In the genomic region with DNA sequence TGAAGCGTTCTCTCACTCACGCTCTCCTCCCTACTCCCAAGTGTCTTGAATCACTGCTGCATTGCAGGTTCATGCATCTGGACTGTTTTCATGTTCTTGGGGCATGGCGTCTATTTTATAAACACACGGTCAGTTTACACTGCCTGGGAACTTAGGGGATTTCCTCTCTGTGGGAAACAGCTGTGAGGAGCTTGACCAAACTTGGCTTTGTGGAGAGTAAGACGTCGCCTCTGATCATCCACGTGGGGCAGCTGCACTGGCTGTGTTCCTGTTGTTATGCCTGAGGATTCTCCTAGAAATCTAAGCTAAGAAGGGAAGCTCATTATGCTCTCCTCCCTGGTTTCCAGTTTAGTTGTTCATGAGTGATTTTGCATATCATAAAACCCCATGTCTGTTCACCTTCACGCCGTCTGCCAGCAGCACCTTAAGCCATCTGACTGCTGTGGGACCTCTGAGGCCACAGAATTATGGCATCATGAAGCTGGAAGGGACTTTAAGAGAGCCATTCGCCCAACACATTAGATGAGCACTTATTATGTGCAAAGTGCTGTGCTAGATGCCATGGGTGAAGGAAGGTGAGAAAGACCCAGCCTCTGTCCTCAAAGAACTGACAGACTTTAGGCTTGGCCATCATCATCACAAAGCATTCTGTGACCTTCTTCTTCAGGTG, we compare ENCODE assay signal across 8 cellular contexts. TPM values are rescaled to one million over a fixed set of nuclear protein-coding genes. Genes with fewer than 3 reads are reported as not detected.
DNase-seq lines count a peak whose midpoint lies in the region; ATAC-seq, FAIRE-seq and TF ChIP-seq lines count a peak whose summit lies in the region.

No MANE protein-coding gene starts in this region.

- dilution Hi-C loops in endothelial cell of umbilical vein (cut with MboI; ENCODE audit: extremely low pct_ligation_motif_present, low sequenced_read_pairs): no loop called here

- H3K27me3 ChIP-seq in BLaER1: no peaks in the 10 kb centered on the region
- H3K27me3 ChIP-seq in endothelial cell of umbilical vein (ENCODE audit: control insufficient read depth in 2 of 2, insufficient read depth in 2 of 2, low read length in 2 of 2): no peaks in the 10 kb centered on the region

- FAIRE-seq in HTR-8/SVneo (lab: Jason Lieb, UNC) (peak; percentile 9), endothelial cell of umbilical vein (lab: Jason Lieb, UNC) (no peak)

- no peaks in the 10 kb centered on the region; the same call in 1 of the 2 replicates for H3K9me3 ChIP-seq in BLaER1
- H3K9me3 ChIP-seq in endothelial cell of umbilical vein (replicated peaks; ENCODE audit: control insufficient read depth, insufficient read depth, low read length): no peaks in the 10 kb centered on the region

- H3K4me2 ChIP-seq in BLaER1: peak overlapping the region; percentile 91
- no peak overlapping the region for H3K4me2 ChIP-seq in endothelial cell of umbilical vein (ENCODE audit: insufficient read depth, low read length)

- POLR2A ChIA-PET in endothelial cell of umbilical vein (lab: Charles Lee): no interaction called here

- intact Hi-C loops in endothelial cell of umbilical vein (cut with micrococcal nuclease): no loop called here

- peak; percentile 19 for ATAC-seq in GM19468 (IDR thresholded peaks at IDR 0.05; ENCODE audit: extremely low read depth, unreplicated experiment)

- TF ChIP-seq POLR2A in endothelial cell of umbilical vein (IDR thresholded peaks at IDR 0.05; ENCODE audit: low read depth, low read length): no peak

- H3K27ac ChIP-seq in BLaER1 (peak overlapping the region; percentile 95), endothelial cell of umbilical vein (ENCODE audit: insufficient read depth, low read depth, low read length) (no peak overlapping the region)

- DNase-seq in HTR-8/SVneo (ENCODE audit: insufficient read length, low spot score): no peak
- DNase-seq in endothelial cell of umbilical vein (ENCODE audit: low read depth, low spot score): peak; percentile 33
- peak; percentile 23 for DNase-seq in putamen (ENCODE audit: low spot score)
- DNase-seq in OCI-M1 (lab: John Stamatoyannopoulos, UW): no peak
- no peak for DNase-seq in NCI-H510A (lab: John Stamatoyannopoulos, UW)
- no peak for DNase-seq in NCI-H69 (lab: John Stamatoyannopoulos, UW)

- peak overlapping the region; percentile 74 for H3K9ac ChIP-seq in BLaER1
- H3K9ac ChIP-seq in endothelial cell of umbilical vein (replicated peaks; ENCODE audit: extremely low read depth, insufficient read depth, low read length): no peak overlapping the region

- CTCF ChIA-PET in endothelial cell of umbilical vein (lab: Charles Lee): interaction anchor here (1.1 to 5.0 kb wide), 3 partner anchors 11 to 135 kb away, joined by 4 to 28 read pairs (median 5); no protein-coding TSS in a partner anchor

- H3K4me3 ChIP-seq in BLaER1: peak overlapping the region; percentile 55
- no peak overlapping the region for H3K4me3 ChIP-seq in endothelial cell of umbilical vein (replicated peaks in 1 of 3; ENCODE audit: insufficient read depth in 1 of 3, low read depth in 1 of 3, low read length in 3 of 3)

- no peak for TF ChIP-seq CTCF in endothelial cell of umbilical vein (IDR thresholded peaks at IDR 0.05; ENCODE audit: extremely low read depth in 1 of 2, insufficient read depth in 1 of 2, low read depth in 1 of 2, low read length in 2 of 2)

- BruUV-seq in endothelial cell of umbilical vein (replicated peaks; lab: Mats Ljungman, UMichigan): no TSS peak

- no peaks in the 10 kb centered on the region for H3K36me3 ChIP-seq in BLaER1
- no peaks in the 10 kb centered on the region for H3K36me3 ChIP-seq in endothelial cell of umbilical vein (ENCODE audit: control insufficient read depth in 2 of 2, extremely low read depth in 1 of 2, insufficient read depth in 2 of 2, low read length in 2 of 2)

- H3K79me2 ChIP-seq in endothelial cell of umbilical vein (ENCODE audit: control insufficient read depth, insufficient read depth, low read length): no peaks in the 10 kb centered on the region

- H2AFZ ChIP-seq in endothelial cell of umbilical vein (ENCODE audit: low read depth, low read length): no peak overlapping the region

- H3K4me1 ChIP-seq in BLaER1 (peaks cover 100% of the 10 kb centered on the region), endothelial cell of umbilical vein (ENCODE audit: control insufficient read depth, extremely low read depth, insufficient read depth, low read length) (no peaks in the 10 kb centered on the region)

- H4K20me1 ChIP-seq in BLaER1 (no peaks in the 10 kb centered on the region), endothelial cell of umbilical vein (replicated peaks; ENCODE audit: control insufficient read depth, extremely low read depth, insufficient read depth, low read length) (no peaks in the 10 kb centered on the region)

- no peaks in the 10 kb centered on the region for H3K9me1 ChIP-seq in endothelial cell of umbilical vein (replicated peaks; ENCODE audit: control insufficient read depth, extremely low read depth, insufficient read depth, low read length)

TF ChIP-seq in endothelial cell of umbilical vein, 7 proteins besides CTCF, POLR2A, EP300 and RAD21:
- TF ChIP-seq EZH2 (IDR thresholded peaks at IDR 0.05; ENCODE audit: borderline replicate concordance, low read depth, low read length, severe bottlenecking): no peak
- TF ChIP-seq GATA2 (IDR thresholded peaks at IDR 0.05; ENCODE audit: insufficient read depth, insufficient read length, low read depth, low read length): no peak
- TF ChIP-seq MYC (IDR thresholded peaks at IDR 0.05; ENCODE audit: low read depth, low read length): no peak
- TF ChIP-seq FOS (IDR thresholded peaks at IDR 0.05; ENCODE audit: borderline replicate concordance, insufficient read depth, low read length): no peak
- TF ChIP-seq, protein P1, sequence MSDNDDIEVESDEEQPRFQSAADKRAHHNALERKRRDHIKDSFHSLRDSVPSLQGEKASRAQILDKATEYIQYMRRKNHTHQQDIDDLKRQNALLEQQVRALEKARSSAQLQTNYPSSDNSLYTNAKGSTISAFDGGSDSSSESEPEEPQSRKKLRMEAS (IDR thresholded peaks at IDR 0.05; ENCODE audit: insufficient read depth, insufficient read length): no peak
- TF ChIP-seq POLR2AphosphoS5 (IDR thresholded peaks at IDR 0.05; ENCODE audit: insufficient read depth, low read depth, low read length): no peak
- TF ChIP-seq JUN (IDR thresholded peaks at IDR 0.05; ENCODE audit: borderline replicate concordance, insufficient read depth, insufficient read length, low read depth): no peak

RNA-seq across cellular contexts. Expression of a gene that starts 38.8 kb away (rescaled TPM):
- total RNA-seq in endothelial cell of umbilical vein: not detected in 2 replicates
- not detected in 2 replicates for polyA plus RNA-seq in endothelial cell of umbilical vein
- polyA plus RNA-seq in endothelial cell of umbilical vein (2011; cell fraction: cytosol; rRNA removed): not detected in 2 replicates
- not detected in 2 replicates for polyA plus RNA-seq in endothelial cell of umbilical vein (2011; cell fraction: nucleus; rRNA removed)
- not detected in 2 replicates for polyA plus RNA-seq in endothelial cell of umbilical vein (2012)
- not detected in 2 replicates for polyA minus RNA-seq in endothelial cell of umbilical vein
- polyA minus RNA-seq in endothelial cell of umbilical vein (2011; cell fraction: cytosol; rRNA and poly(A)+ RNA removed): not detected
- not detected in 2 replicates for polyA minus RNA-seq in endothelial cell of umbilical vein (2011; cell fraction: nucleus; rRNA and poly(A)+ RNA removed)

Comparison
In these comparisons a context has a peak if more than half of its experiments do, and no peak if none do; other contexts are left out.
1. DNase-seq: peak in endothelial cell of umbilical vein (single experiment) and putamen (single experiment); none in HTR-8/SVneo (single experiment), OCI-M1 (single experiment), NCI-H510A (single experiment) and NCI-H69 (single experiment).